In the genomic region with DNA sequence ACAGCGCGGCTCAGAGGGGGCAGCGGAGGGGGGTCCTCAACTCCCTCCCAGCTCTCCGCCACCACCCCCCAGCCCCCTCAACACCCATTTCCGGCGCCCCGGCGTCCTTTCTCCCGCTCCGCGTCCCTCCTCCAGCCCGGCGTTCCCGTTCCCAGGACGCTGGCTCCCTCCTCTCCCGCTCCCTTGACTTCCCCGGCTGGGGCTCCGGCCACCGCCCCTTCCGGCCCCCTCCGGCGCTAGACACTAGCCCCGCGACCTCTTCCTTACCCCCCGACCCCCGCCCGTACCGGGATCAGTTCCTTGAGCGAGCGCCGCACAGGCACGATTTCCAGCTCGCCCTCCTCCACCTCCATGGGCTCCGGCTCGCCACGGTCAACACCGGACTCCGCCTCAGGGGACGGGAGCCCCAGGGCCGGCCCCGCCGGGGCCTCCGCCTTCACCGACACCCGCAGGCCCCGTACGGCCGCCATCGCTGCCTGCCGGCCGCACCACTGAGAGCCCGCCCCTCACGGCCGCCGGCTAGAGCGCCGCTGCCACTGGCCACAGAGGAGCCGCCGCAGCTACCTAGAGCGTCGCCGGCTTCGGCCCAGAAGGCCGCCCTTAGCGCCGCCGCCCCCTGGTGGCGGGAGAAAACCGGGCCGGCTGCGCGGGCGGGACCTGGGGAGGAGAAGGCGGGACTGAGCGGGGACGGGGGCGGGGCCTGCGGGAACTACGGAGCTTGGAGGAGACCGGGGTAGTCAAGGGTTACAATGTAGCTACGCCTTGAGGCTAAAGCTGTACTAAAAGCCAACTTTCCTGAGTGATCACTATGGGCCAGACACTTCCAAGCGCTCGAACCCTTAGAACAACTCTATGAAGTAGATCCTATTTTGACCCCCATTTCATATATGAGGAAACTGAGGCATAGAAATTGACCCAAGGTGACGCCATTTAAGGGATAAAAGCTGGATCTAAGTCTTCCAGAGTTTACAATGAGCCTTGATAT, we compare ENCODE assay signal across 1 cellular context.
TF ChIP-seq lines count a peak whose summit lies in the region.

NCBP3 (minus strand) TSS at position 493 of the 985 bp plus-strand sequence; CDS start at position 470, 23 bp downstream.

TF ChIP-seq in HepG2, 621 proteins besides CTCF, POLR2A, EP300 and RAD21 (continued from another document and continues in another):
- TF ChIP-seq YEATS2 (CRISPR knock-in tag; IDR thresholded peaks at IDR 0.05; ENCODE audit: borderline replicate concordance) (peak; percentile 92), ZNF891 (CRISPR knock-in tag; IDR thresholded peaks at IDR 0.05) (peak; percentile 90), TRIM24 (CRISPR knock-in tag; IDR thresholded peaks at IDR 0.05) (no peak), HNRNPL (IDR thresholded peaks at IDR 0.05; ENCODE audit: low read depth, low read length) (no peak), POLR2G (IDR thresholded peaks at IDR 0.05; ENCODE audit: low read depth, low read length) (peak; percentile 96), KMT2A (CRISPR knock-in tag; IDR thresholded peaks at IDR 0.05) (peak; percentile 83; the same call in 1 of the 2 replicates), ZBTB20 (CRISPR knock-in tag; IDR thresholded peaks at IDR 0.05; ENCODE audit: borderline replicate concordance, low read depth) (peak; percentile 55; the same call in 1 of the 2 replicates), DPF2 (CRISPR knock-in tag; IDR thresholded peaks at IDR 0.05; ENCODE audit: borderline replicate concordance, low read depth) (no peak), MAFK (conservative IDR thresholded peaks at IDR 0.05 in 1 of 2, IDR thresholded peaks at IDR 0.05 in 1 of 2; ENCODE audit: low read length in 2 of 2) (no peak), ZNF749 (CRISPR knock-in tag; IDR thresholded peaks at IDR 0.05; ENCODE audit: borderline replicate concordance) (peak; percentile 61; the same call in 1 of the 2 replicates), ADNP (CRISPR knock-in tag; IDR thresholded peaks at IDR 0.05) (no peak), ZNF570 (CRISPR knock-in tag; IDR thresholded peaks at IDR 0.05; ENCODE audit: borderline replicate concordance) (no peak), MED8 (CRISPR knock-in tag; IDR thresholded peaks at IDR 0.05; ENCODE audit: insufficient replicate concordance) (peak; percentile 82), ZNF205 (CRISPR knock-in tag; IDR thresholded peaks at IDR 0.05) (no peak; the same call in 1 of the 2 replicates), ZNF10 (CRISPR knock-in tag; IDR thresholded peaks at IDR 0.05; ENCODE audit: borderline replicate concordance, low read depth) (no peak), SNAPC2 (CRISPR knock-in tag; IDR thresholded peaks at IDR 0.05) (no peak; the same call in 1 of the 2 replicates), MAX (IDR thresholded peaks at IDR 0.05) (peak; percentile 82), ZNF431 (CRISPR knock-in tag; IDR thresholded peaks at IDR 0.05; ENCODE audit: borderline replicate concordance, low read depth) (peak; percentile 83; the same call in 1 of the 2 replicates), RBM22 (optimal IDR thresholded peaks at IDR 0.05; ENCODE audit: low read length) (no peak), ZNF883 (CRISPR knock-in tag; IDR thresholded peaks at IDR 0.05; ENCODE audit: not compliant biosample characterization) (peak; percentile 69), YY1 (IDR thresholded peaks at IDR 0.05; ENCODE audit: insufficient read depth, insufficient replicate concordance, low read depth, low read length) (peak; percentile 94), KDM5A (IDR thresholded peaks at IDR 0.05; ENCODE audit: borderline replicate concordance, low read length) (peak; percentile 89), ZNF772 (CRISPR knock-in tag; IDR thresholded peaks at IDR 0.05) (peak; percentile 72; the same call in 1 of the 2 replicates), BRCA1 (CRISPR knock-in tag; IDR thresholded peaks at IDR 0.05) (no peak), ZNF841 (CRISPR knock-in tag; IDR thresholded peaks at IDR 0.05; ENCODE audit: borderline replicate concordance) (0 out of 2 replicates have a peak, but pooled peaks have one; percentile 58), PHF5A (CRISPR knock-in tag; IDR thresholded peaks at IDR 0.05; ENCODE audit: low read depth, unreplicated experiment) (peak; percentile 92), ZNF432 (CRISPR knock-in tag; IDR thresholded peaks at IDR 0.05; ENCODE audit: borderline replicate concordance) (no peak), LBX2 (CRISPR knock-in tag; IDR thresholded peaks at IDR 0.05; ENCODE audit: borderline replicate concordance) (no peak), FOSL2 (CRISPR knock-in tag; IDR thresholded peaks at IDR 0.05) (peak; percentile 65), ZNF460 (CRISPR knock-in tag; IDR thresholded peaks at IDR 0.05; ENCODE audit: borderline replicate concordance) (peak; percentile 62; the same call in 1 of the 2 replicates), ZNF446 (CRISPR knock-in tag; IDR thresholded peaks at IDR 0.05) (peak; percentile 74; the same call in 1 of the 2 replicates), KLF13 (CRISPR knock-in tag; IDR thresholded peaks at IDR 0.05) (no peak), ZNF24 (IDR thresholded peaks at IDR 0.05) (peak; percentile 68; the same call in 1 of the 2 replicates), KDM5B (CRISPR knock-in tag; IDR thresholded peaks at IDR 0.05; ENCODE audit: borderline replicate concordance) (peak; percentile 92), RELA (CRISPR knock-in tag; IDR thresholded peaks at IDR 0.05) (no peak), PRPF4 (IDR thresholded peaks at IDR 0.05; ENCODE audit: low read depth, low read length, poor library complexity, severe bottlenecking) (no peak), SATB2 (CRISPR knock-in tag; IDR thresholded peaks at IDR 0.05) (no peak), U2AF2 (IDR thresholded peaks at IDR 0.05; ENCODE audit: low read depth, low read length) (no peak), ZNF350 (CRISPR knock-in tag; IDR thresholded peaks at IDR 0.05; ENCODE audit: borderline replicate concordance, low read depth) (peak; percentile 88), ZSCAN21 (CRISPR knock-in tag; IDR thresholded peaks at IDR 0.05; ENCODE audit: borderline replicate concordance) (peak; percentile 73; the same call in 1 of the 2 replicates), ZNF256 (CRISPR knock-in tag; conservative IDR thresholded peaks at IDR 0.05) (no peak), ZNF503 (CRISPR knock-in tag; IDR thresholded peaks at IDR 0.05) (peak; percentile 63), REST (IDR thresholded peaks at IDR 0.05; ENCODE audit: borderline replicate concordance in 1 of 2, low read depth in 1 of 2, low read length in 2 of 2) (no peak), HNRNPLL (IDR thresholded peaks at IDR 0.05; ENCODE audit: low read depth, low read length, poor library complexity, severe bottlenecking) (peak; percentile 88), ZFP41 (CRISPR knock-in tag; IDR thresholded peaks at IDR 0.05; ENCODE audit: borderline replicate concordance) (no peak), ZNF709 (CRISPR knock-in tag; IDR thresholded peaks at IDR 0.05) (peak; percentile 40; the same call in 1 of the 2 replicates)
- TF ChIP-seq, protein P1, sequence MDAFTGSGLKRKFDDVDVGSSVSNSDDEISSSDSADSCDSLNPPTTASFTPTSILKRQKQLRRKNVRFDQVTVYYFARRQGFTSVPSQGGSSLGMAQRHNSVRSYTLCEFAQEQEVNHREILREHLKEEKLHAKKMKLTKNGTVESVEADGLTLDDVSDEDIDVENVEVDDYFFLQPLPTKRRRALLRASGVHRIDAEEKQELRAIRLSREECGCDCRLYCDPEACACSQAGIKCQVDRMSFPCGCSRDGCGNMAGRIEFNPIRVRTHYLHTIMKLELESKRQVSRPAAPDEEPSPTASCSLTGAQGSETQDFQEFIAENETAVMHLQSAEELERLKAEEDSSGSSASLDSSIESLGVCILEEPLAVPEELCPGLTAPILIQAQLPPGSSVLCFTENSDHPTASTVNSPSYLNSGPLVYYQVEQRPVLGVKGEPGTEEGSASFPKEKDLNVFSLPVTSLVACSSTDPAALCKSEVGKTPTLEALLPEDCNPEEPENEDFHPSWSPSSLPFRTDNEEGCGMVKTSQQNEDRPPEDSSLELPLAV (CRISPR knock-in tag; conservative IDR thresholded peaks at IDR 0.05; ENCODE audit: low read depth): no peak
- TF ChIP-seq, protein P2, sequence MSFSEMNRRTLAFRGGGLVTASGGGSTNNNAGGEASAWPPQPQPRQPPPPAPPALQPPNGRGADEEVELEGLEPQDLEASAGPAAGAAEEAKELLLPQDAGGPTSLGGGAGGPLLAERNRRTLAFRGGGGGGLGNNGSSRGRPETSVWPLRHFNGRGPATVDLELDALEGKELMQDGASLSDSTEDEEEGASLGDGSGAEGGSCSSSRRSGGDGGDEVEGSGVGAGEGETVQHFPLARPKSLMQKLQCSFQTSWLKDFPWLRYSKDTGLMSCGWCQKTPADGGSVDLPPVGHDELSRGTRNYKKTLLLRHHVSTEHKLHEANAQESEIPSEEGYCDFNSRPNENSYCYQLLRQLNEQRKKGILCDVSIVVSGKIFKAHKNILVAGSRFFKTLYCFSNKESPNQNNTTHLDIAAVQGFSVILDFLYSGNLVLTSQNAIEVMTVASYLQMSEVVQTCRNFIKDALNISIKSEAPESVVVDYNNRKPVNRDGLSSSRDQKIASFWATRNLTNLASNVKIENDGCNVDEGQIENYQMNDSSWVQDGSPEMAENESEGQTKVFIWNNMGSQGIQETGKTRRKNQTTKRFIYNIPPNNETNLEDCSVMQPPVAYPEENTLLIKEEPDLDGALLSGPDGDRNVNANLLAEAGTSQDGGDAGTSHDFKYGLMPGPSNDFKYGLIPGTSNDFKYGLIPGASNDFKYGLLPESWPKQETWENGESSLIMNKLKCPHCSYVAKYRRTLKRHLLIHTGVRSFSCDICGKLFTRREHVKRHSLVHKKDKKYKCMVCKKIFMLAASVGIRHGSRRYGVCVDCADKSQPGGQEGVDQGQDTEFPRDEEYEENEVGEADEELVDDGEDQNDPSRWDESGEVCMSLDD (CRISPR knock-in tag; IDR thresholded peaks at IDR 0.05; ENCODE audit: borderline replicate concordance): no peak
- TF ChIP-seq, protein P3, sequence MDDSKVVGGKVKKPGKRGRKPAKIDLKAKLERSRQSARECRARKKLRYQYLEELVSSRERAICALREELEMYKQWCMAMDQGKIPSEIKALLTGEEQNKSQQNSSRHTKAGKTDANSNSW (CRISPR knock-in tag; IDR thresholded peaks at IDR 0.05; ENCODE audit: borderline replicate concordance): 0 out of 2 replicates have a peak, but pooled peaks have one; percentile 28
- TF ChIP-seq, protein P4, sequence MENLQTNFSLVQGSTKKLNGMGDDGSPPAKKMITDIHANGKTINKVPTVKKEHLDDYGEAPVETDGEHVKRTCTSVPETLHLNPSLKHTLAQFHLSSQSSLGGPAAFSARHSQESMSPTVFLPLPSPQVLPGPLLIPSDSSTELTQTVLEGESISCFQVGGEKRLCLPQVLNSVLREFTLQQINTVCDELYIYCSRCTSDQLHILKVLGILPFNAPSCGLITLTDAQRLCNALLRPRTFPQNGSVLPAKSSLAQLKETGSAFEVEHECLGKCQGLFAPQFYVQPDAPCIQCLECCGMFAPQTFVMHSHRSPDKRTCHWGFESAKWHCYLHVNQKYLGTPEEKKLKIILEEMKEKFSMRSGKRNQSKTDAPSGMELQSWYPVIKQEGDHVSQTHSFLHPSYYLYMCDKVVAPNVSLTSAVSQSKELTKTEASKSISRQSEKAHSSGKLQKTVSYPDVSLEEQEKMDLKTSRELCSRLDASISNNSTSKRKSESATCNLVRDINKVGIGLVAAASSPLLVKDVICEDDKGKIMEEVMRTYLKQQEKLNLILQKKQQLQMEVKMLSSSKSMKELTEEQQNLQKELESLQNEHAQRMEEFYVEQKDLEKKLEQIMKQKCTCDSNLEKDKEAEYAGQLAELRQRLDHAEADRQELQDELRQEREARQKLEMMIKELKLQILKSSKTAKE (CRISPR knock-in tag; IDR thresholded peaks at IDR 0.05; ENCODE audit: borderline replicate concordance): peak; percentile 43; the same call in 1 of the 2 replicates
